In the genomic region with DNA sequence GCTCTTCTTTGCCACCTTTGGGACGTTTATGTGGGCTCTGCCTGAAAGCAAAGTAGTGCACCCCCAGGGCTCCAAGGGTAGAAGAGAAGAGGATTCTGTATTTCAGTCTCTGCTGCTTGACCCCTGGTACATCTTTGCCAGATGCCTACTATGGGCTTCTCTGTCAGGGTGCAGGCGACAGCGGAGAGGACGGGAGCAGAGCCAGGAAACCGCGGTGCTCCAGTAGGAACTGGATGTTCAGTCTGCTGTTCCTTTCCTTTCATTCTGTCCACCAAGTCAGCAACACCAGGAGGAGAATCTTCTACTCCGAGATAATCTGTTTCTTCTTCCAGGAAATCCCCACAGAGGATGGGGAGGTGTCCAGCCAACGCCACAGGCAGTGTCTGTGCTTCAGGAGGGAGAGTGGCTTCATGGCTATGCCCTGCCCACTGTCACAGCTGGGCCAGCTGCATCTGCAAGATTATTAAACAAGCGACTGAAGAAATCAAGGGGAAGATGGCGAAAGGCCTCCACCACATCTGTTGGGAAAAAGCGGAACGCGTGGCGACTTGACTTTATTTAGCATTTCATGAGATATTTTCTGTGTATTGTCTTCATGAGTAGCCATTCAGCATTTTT, we compare ENCODE assay signal across 13 cellular contexts.
DNase-seq lines count a peak whose midpoint lies in the region; ATAC-seq, FAIRE-seq and TF ChIP-seq lines count a peak whose summit lies in the region.
"Had no signal": no experiment of that assay in that cellular context is flagged by ENCODE, and none has a peak within 500 bp of the region (broad histone marks: within the 10 kb centered on the region; RNA-seq: fewer than 3 reads in every experiment).

No MANE protein-coding gene starts in this region.

- no peaks in the 10 kb centered on the region for H3K9me3 ChIP-seq in right cardiac atrium (ENCODE audit: control insufficient read depth, low read length)
- H3K9me3 ChIP-seq: MG63 had no signal

- intact Hi-C loops in Right ventricle myocardium superior (cut with DNase I): no loop called here
- intact Hi-C loops in cardiac septum (cut with DNase I): loop anchor here (2.0 kb wide), 1 partner anchor 25 kb away; no protein-coding TSS in a partner anchor
- intact Hi-C loops in right cardiac atrium (cut with DNase I): no loop called here

- H3K9me3 Mint-ChIP-seq in chondrocyte (ENCODE audit: low read depth): peaks cover 26% of the 10 kb centered on the region

- peak; percentile 86 for ATAC-seq in Right ventricle myocardium superior (ENCODE audit: poor library complexity)
- ATAC-seq in right cardiac atrium: peak; percentile 85 to 87
- no peak for ATAC-seq in HG03108 (IDR thresholded peaks at IDR 0.05; ENCODE audit: unreplicated experiment)
- no peak for ATAC-seq in HG02798 (IDR thresholded peaks at IDR 0.05; ENCODE audit: poor library complexity, unreplicated experiment)
- ATAC-seq: PC-3 had no signal

- TF ChIP-seq CTCF in chondrocyte (IDR thresholded peaks at IDR 0.05) (no peak), D721Med (IDR thresholded peaks at IDR 0.05; ENCODE audit: insufficient read depth, missing control alignments) (no peak)

- WGBS in right cardiac atrium: 44% methylated on average over 14 of the region's 14 CpGs

- H3K4me3 Mint-ChIP-seq in chondrocyte (ENCODE audit: unreplicated experiment): no peak overlapping the region

- peaks cover 4% of the 10 kb centered on the region for H3K4me1 ChIP-seq in right cardiac atrium (ENCODE audit: control insufficient read depth, insufficient read depth, low read length)

- H3K27ac ChIP-seq in right cardiac atrium (ENCODE audit: low read length): peak overlapping the region; percentile 15
- H3K27ac ChIP-seq: RWPE1 had no signal

- TF ChIP-seq POLR2A in erythroblast (IDR thresholded peaks at IDR 0.05; ENCODE audit: low read length): no peak

- H3K27me3 Mint-ChIP-seq in chondrocyte (ENCODE audit: low read depth): no peaks in the 10 kb centered on the region

- no peaks in the 10 kb centered on the region for H3K36me3 Mint-ChIP-seq in chondrocyte (ENCODE audit: low read depth)

- H3K27me3 ChIP-seq in right cardiac atrium (ENCODE audit: control insufficient read depth, insufficient read depth): no peaks in the 10 kb centered on the region
- H3K27me3 ChIP-seq: MG63 had no signal

- H3K4me3 ChIP-seq in right cardiac atrium (ENCODE audit: low read length): no peak overlapping the region
- H3K4me3 ChIP-seq: MG63 had no signal

- H3K27ac Mint-ChIP-seq in chondrocyte (ENCODE audit: unreplicated experiment): peak overlapping the region; percentile 8

- no peak for FAIRE-seq in D721Med (lab: Jason Lieb, UNC)

- DNase-seq in Right ventricle myocardium superior (peak; percentile 70), cardiac septum (ENCODE audit: low spot score) (no peak), chondrocyte (ENCODE audit: low spot score) (no peak), right cardiac atrium (peak; percentile 63 to 84 (median 73)), D721Med (ENCODE audit: insufficient read length, low spot score) (no peak), erythroblast (lab: John Stamatoyannopoulos, UW) (no peak)
- DNase-seq: MG63, NCI-H1105 treated with DMSO at 0.1 percent for 48 hours, NCI-H187, PC-3 had no signal

- H3K4me1 Mint-ChIP-seq in chondrocyte (ENCODE audit: low read depth): peaks cover 14% of the 10 kb centered on the region

Comparison
In these comparisons a context has a peak if more than half of its experiments do, and no peak if none do; other contexts are left out.
1. DNase-seq: peak in Right ventricle myocardium superior (single experiment) and right cardiac atrium (3 of 3); none in cardiac septum (single experiment), chondrocyte (single experiment), D721Med (single experiment) and erythroblast (0 of 2).
2. ATAC-seq: peak in Right ventricle myocardium superior (single experiment) and right cardiac atrium (2 of 2); none in HG03108 (single experiment) and HG02798 (single experiment).